Comparison of ENCODE assay signal across 20 cellular contexts in genomic region chr21:8991088-8991907, GRCh38.
DNase-seq lines count a peak whose midpoint lies in the region; ATAC-seq and TF ChIP-seq lines count a peak whose summit lies in the region.
"Had no signal": no experiment of that assay in that cellular context is flagged by ENCODE, and none has a peak within 500 bp of the region (broad histone marks: within the 10 kb centered on the region; RNA-seq: fewer than 3 reads in every experiment).

No MANE protein-coding gene starts in this region.

- no peak for TF ChIP-seq CTCF in BE2C (IDR thresholded peaks at IDR 0.05; ENCODE audit: low read depth, low read length)

- H3K36me3 ChIP-seq in BE2C (no peaks in the 10 kb centered on the region), HUES48 (ENCODE audit: control insufficient read depth, insufficient read depth, low read length) (no peaks in the 10 kb centered on the region)
- H3K36me3 ChIP-seq: transverse colon had no signal

- H3K27me3 ChIP-seq in BE2C (peaks cover 12% of the 10 kb centered on the region), HUES48 (ENCODE audit: control insufficient read depth, insufficient read depth, low read length) (no peaks in the 10 kb centered on the region)
- H3K27me3 ChIP-seq: transverse colon had no signal

- CTCF ChIA-PET in HEK293T (lab: Yijun Ruan, JAX) = no interaction called here

- no peak overlapping the region for H3K27ac ChIP-seq in HUES48 (ENCODE audit: low read depth, low read length)
- no peak overlapping the region for H3K27ac ChIP-seq in caudate nucleus (ENCODE audit: low read depth, low read length)
- H3K27ac ChIP-seq: coronary artery, SK-N-MC, transverse colon had no signal

- H3K9me3 ChIP-seq in BE2C (no peaks in the 10 kb centered on the region), HUES48 (ENCODE audit: control insufficient read depth, insufficient read depth, low read length) (peaks cover 79% of the 10 kb centered on the region)

- DNase-seq in BE2C (peak; percentile 79), T1000 (lab: John Stamatoyannopoulos, UW) (peak; percentile 55), iPS DF 19.7 (ENCODE audit: low read depth, low spot score) (peak; percentile 96), HEK293T (ENCODE audit: extremely low spot score) (no peak), caudate nucleus (lab: John Stamatoyannopoulos, UW) (no peak)
- DNase-seq: activated CD8-positive, alpha-beta memory T cell treated with anti-CD3 and anti-CD28 coated beads for 24 hours; activated T-cell treated with anti-CD3 and anti-CD28 coated beads, Interleukin-2, amount 50 U/mL, for 48 hours; HCEC 1CT; hypothalamus; kidney glomerular epithelial cell; mesenchymal stem cell; MV-4-11; NCI-H2029 treated with DMSO at 0.1 percent for 48 hours; NCI-H69; transverse colon had no signal

- POLR2A ChIA-PET in HEK293T (lab: Yijun Ruan, JAX) = no interaction called here

- ATAC-seq in HG03097 (IDR thresholded peaks at IDR 0.05; ENCODE audit: low FRiP score, unreplicated experiment) (no peak), HG03432 (IDR thresholded peaks at IDR 0.05; ENCODE audit: unreplicated experiment) (no peak)

- H3K4me1 ChIP-seq in BE2C (no peaks in the 10 kb centered on the region), HUES48 (ENCODE audit: control insufficient read depth, insufficient read depth, low read length) (no peaks in the 10 kb centered on the region)
- H3K4me1 ChIP-seq: transverse colon had no signal

- no peak overlapping the region for H3K9ac ChIP-seq in HUES48 (ENCODE audit: low read depth, low read length)

- no peak overlapping the region for H3K4me3 ChIP-seq in BE2C (ENCODE audit: low read depth, low read length)
- peak overlapping the region; percentile 0; the same call in 1 of the 2 replicates for H3K4me3 ChIP-seq in HUES48 (ENCODE audit: low read depth, low read length)
- H3K4me3 ChIP-seq: coronary artery, SK-N-MC, transverse colon had no signal

TF ChIP-seq in HEK293T, 16 proteins besides CTCF, POLR2A, EP300 and RAD21:
- TF ChIP-seq NFRKB (IDR thresholded peaks at IDR 0.05) (no peak), ARNT (IDR thresholded peaks at IDR 0.05) (no peak), TARDBP (IDR thresholded peaks at IDR 0.05) (no peak), ZNF384 (IDR thresholded peaks at IDR 0.05) (no peak), PKNOX1 (IDR thresholded peaks at IDR 0.05) (no peak), FOXA1 (IDR thresholded peaks at IDR 0.05) (no peak), FOXM1 (IDR thresholded peaks at IDR 0.05; ENCODE audit: borderline replicate concordance) (no peak), L3MBTL2 (conservative IDR thresholded peaks at IDR 0.05) (no peak), SUZ12 (IDR thresholded peaks at IDR 0.05) (no peak), SP1 (IDR thresholded peaks at IDR 0.05) (no peak)

Comparison
In these comparisons a context has a peak if more than half of its experiments do, and no peak if none do; other contexts are left out.
1. DNase-seq: peak in BE2C (single experiment), T1000 (single experiment) and iPS DF 19.7 (single experiment); none in HEK293T (single experiment) and caudate nucleus (0 of 61).